In genomic region chr1:232417849-232418248, GRCh38 we compare ENCODE assay signal across 33 cellular contexts.
"Had no signal": no experiment of that assay in that cellular context is flagged by ENCODE, and none has a peak within 500 bp of the region (broad histone marks: within the 10 kb centered on the region; RNA-seq: fewer than 3 reads in every experiment).

No MANE protein-coding gene starts in this region.

- H3K4me1 ChIP-seq: adrenal gland, body of pancreas had no signal

- H3K27me3 Mint-ChIP-seq: activated B cell treated with CpG ODN at 0.5 μM for 24 hours had no signal

- H3K4me1 Mint-ChIP-seq: activated B cell treated with CpG ODN at 0.5 μM for 24 hours had no signal

- H3K4me3 ChIP-seq: adrenal gland, body of pancreas, PC-9 had no signal

- H3K9me3 Mint-ChIP-seq: activated B cell treated with CpG ODN at 0.5 μM for 24 hours; activated CD4-positive, alpha-beta memory T cell treated with anti-CD3 and anti-CD28 coated beads for 36 hours; activated naive CD4-positive, alpha-beta T cell treated with anti-CD3 and anti-CD28 coated beads for 36 hours; activated naive CD4-positive, alpha-beta T cell treated with anti-CD3 and anti-CD28 coated beads, Interleukin-2, amount 50 U/mL, for 72 hours; activated T-cell treated with anti-CD3 and anti-CD28 coated beads, Interleukin-2, amount 50 U/mL, for 4 hours; activated T-helper 1 cell treated with anti-CD3 and anti-CD28 coated beads, Interleukin-12 subunit alpha, Interleukin-12 subunit beta, Interleukin-2, Interleukin-4 antibody, amounts not matched to agents 30 ng/mL and 10 ng/mL and 1 ng/mL, durations not matched to agents 14 hours and 24 hours and 36 hours; T-cell had no signal

- H3K27ac Mint-ChIP-seq: activated B cell treated with CpG ODN at 0.5 μM for 24 hours; activated CD4-positive, alpha-beta memory T cell treated with anti-CD3 and anti-CD28 coated beads for 36 hours; activated naive CD4-positive, alpha-beta T cell treated with anti-CD3 and anti-CD28 coated beads for 36 hours; activated T-helper 1 cell treated with anti-CD3 and anti-CD28 coated beads, Interleukin-12 subunit alpha, Interleukin-12 subunit beta, Interleukin-2, Interleukin-4 antibody, amounts not matched to agents 30 ng/mL and 10 ng/mL and 1 ng/mL, durations not matched to agents 14 hours and 24 hours and 36 hours; T-cell had no signal

- H3K9me3 ChIP-seq: adrenal gland, body of pancreas had no signal

- DNase-seq: activated B cell treated with CpG ODN at 0.5 μM for 24 hours; activated CD4-positive, alpha-beta memory T cell treated with anti-CD3 and anti-CD28 coated beads for 36 hours; activated CD4-positive, alpha-beta T cell treated with anti-CD3 and anti-CD28 coated beads for 4 hours; activated CD4-positive, alpha-beta T cell treated with anti-CD3 and anti-CD28 coated beads, Interleukin-2, amount 50 U/mL, for 1 hour; activated CD4-positive, CD25-positive, alpha-beta regulatory T cell treated with anti-CD3 and anti-CD28 coated beads, Interleukin-2, amount 50 U/mL, for 72 hours; activated CD8-positive, alpha-beta memory T cell treated with anti-CD3 and anti-CD28 coated beads, Interleukin-2, amount 50 U/mL, for 4 hours; activated gamma-delta T cell treated with Interleukin-2 at 50 U/mL for 16 hours; activated naive CD4-positive, alpha-beta T cell treated with anti-CD3 and anti-CD28 coated beads for 36 hours; activated T-cell treated with anti-CD3 and anti-CD28 coated beads for 4 hours; activated T-cell treated with anti-CD3 and anti-CD28 coated beads, Interleukin-2, amount 50 U/mL, for 4 hours; adrenal gland; body of pancreas; caudate nucleus; NCI-H1105; NCI-H1417 treated with DMSO at 0.1 percent for 48 hours; NCI-H187 treated with DMSO at 0.1 percent for 48 hours; NCI-H2081; NCI-H226; NCI-H446 treated with DMSO at 0.1 percent for 48 hours; NCI-H524; NCI-H69; PC-9; SIG-M5; T-cell; T-helper 2 cell; T-helper 9 cell had no signal

- H3K4me3 Mint-ChIP-seq: activated B cell treated with CpG ODN at 0.5 μM for 24 hours; activated CD4-positive, alpha-beta memory T cell treated with anti-CD3 and anti-CD28 coated beads for 36 hours; activated naive CD4-positive, alpha-beta T cell treated with anti-CD3 and anti-CD28 coated beads for 36 hours; activated T-cell treated with anti-CD3 and anti-CD28 coated beads, Interleukin-2, amount 50 U/mL, for 4 hours; activated T-helper 1 cell treated with anti-CD3 and anti-CD28 coated beads, Interleukin-12 subunit alpha, Interleukin-12 subunit beta, Interleukin-2, Interleukin-4 antibody, amounts not matched to agents 30 ng/mL and 10 ng/mL and 1 ng/mL, durations not matched to agents 14 hours and 24 hours and 36 hours; T-cell had no signal

- H3K27ac ChIP-seq: adrenal gland, body of pancreas, KMS-11, PC-9, RWPE1, VCaP had no signal

- ATAC-seq: activated naive CD4-positive, alpha-beta T cell treated with anti-CD3 and anti-CD28 coated beads, Interleukin-2, amount 50 U/mL, for 72 hours; activated T-cell treated with anti-CD3 and anti-CD28 coated beads, Interleukin-2, amount 50 U/mL, for 4 hours; body of pancreas; Right ventricle myocardium inferior; SK-N-SH treated with all-trans-retinoic acid at 6 μM for 48 hours; T-cell had no signal
